In genomic region chr2:79001285-79001684, GRCh38 we compare ENCODE assay signal across 12 cellular contexts. TPM values are rescaled to one million over a fixed set of nuclear protein-coding genes. Genes with fewer than 3 reads are reported as not detected.
"Had no signal": no experiment of that assay in that cellular context is flagged by ENCODE, and none has a peak within 500 bp of the region (broad histone marks: within the 10 kb centered on the region; RNA-seq: fewer than 3 reads in every experiment).

No MANE protein-coding gene starts in this region.

- DNase-seq: GM23248, GOT3, H7, H9, HCEC 1CT, HFFc6 had no signal

- H3K9me3 ChIP-seq: HAP-1 had no signal

- H3K36me3 ChIP-seq: HAP-1 had no signal

- FAIRE-seq: H1, H54 had no signal

- ATAC-seq: GM23338, HCT116 had no signal

- H3K4me3 ChIP-seq: GM23248, GM23338, HAP-1 had no signal

- H3K4me1 ChIP-seq: HAP-1 had no signal

- H3K27ac ChIP-seq: GM23248 had no signal

RNA-seq across cellular contexts. Expression of gene REG3G, which starts 24.2 kb away (rescaled TPM):
- total RNA-seq: GM23248, GM23338, H1, H4, H7, H9, HFFc6 had no signal
- polyA plus RNA-seq: GM23248, GM23338, H1 had no signal
